Comparison of ENCODE assay signal across 11 cellular contexts in genomic region chr7:30914611-30915601, GRCh38. TPM values are rescaled to one million over a fixed set of nuclear protein-coding genes. Genes with fewer than 3 reads are reported as not detected.
DNase-seq lines count a peak whose midpoint lies in the region; ATAC-seq and TF ChIP-seq lines count a peak whose summit lies in the region.
"Had no signal": no experiment of that assay in that cellular context is flagged by ENCODE, and none has a peak within 500 bp of the region (broad histone marks: within the 10 kb centered on the region; RNA-seq: fewer than 3 reads in every experiment).

No MANE protein-coding gene starts in this region.

- no peaks in the 10 kb centered on the region for H3K27me3 ChIP-seq in SK-N-SH (ENCODE audit: insufficient read depth)

- no peak overlapping the region for H2AFZ ChIP-seq in SK-N-SH (ENCODE audit: low read depth)

- H3K36me3 ChIP-seq in SK-N-SH (replicated peaks in 1 of 2; ENCODE audit: control insufficient read depth in 1 of 2, insufficient read depth in 2 of 2, low read length in 1 of 2), result no peaks in the 10 kb centered on the region

- peaks cover 7 to 76% of the 10 kb centered on the region in 2 experiments; a peak in 2 of 4 replicates for H3K4me1 ChIP-seq in SK-N-SH (ENCODE audit: control insufficient read depth in 1 of 2, insufficient read depth in 2 of 2, low read depth in 1 of 2, low read length in 1 of 2)

- no peaks in the 10 kb centered on the region for H3K9me2 ChIP-seq in SK-N-SH

- H3K79me2 ChIP-seq in SK-N-SH (ENCODE audit: insufficient read depth), result no peaks in the 10 kb centered on the region

- 76% methylated on average over 13 of the region's 15 CpGs for WGBS in SK-N-SH (ENCODE audit: low lambda C conversion rate)

- TF ChIP-seq CTCF in SK-N-SH (IDR thresholded peaks at IDR 0.05), result no peak
- TF ChIP-seq CTCF in foreskin fibroblast (IDR thresholded peaks at IDR 0.05; ENCODE audit: low read depth, low read length), result no peak

- DNase-seq in GOT3 (lab: John Stamatoyannopoulos, UW) (peak; percentile 70), SK-N-SH (peak; percentile 87), foreskin fibroblast (peak; percentile 68 to 84), Ammon's horn (ENCODE audit: low spot score) (no peak), iPS-NIHi11 (ENCODE audit: low spot score) (no peak)
- no peak for DNase-seq in activated CD8-positive, alpha-beta memory T cell treated with anti-CD3 and anti-CD28 coated beads for 24 hours
- DNase-seq: activated B cell treated with CpG ODN at 0.5 μM for 24 hours, head of caudate nucleus had no signal

- ATAC-seq in HG03196 (IDR thresholded peaks at IDR 0.05; ENCODE audit: unreplicated experiment), result no peak

- no peaks in the 10 kb centered on the region for H3F3A ChIP-seq in SK-N-SH (replicated peaks; ENCODE audit: insufficient read depth)

- H3K9ac ChIP-seq in SK-N-SH, result peak overlapping the region; percentile 14; the same call in 1 of the 2 replicates

- TF ChIP-seq EP300 in SK-N-SH (IDR thresholded peaks at IDR 0.05; ENCODE audit: borderline replicate concordance in 1 of 2, low read depth in 1 of 2, low read length in 1 of 2), result peak in 1 of 2 experiments; percentile 86; a peak in 3 of 4 replicates

- CTCF ChIA-PET in SK-N-SH (lab: Yijun Ruan, JAX), result interaction anchor here (0.8 to 10.9 kb wide), 7 partner anchors 24 to 219 kb away, joined by 3 to 84 read pairs (median 3); no protein-coding TSS in a partner anchor

- H4K20me1 ChIP-seq in SK-N-SH (ENCODE audit: insufficient read depth), result no peaks in the 10 kb centered on the region

- no peaks in the 10 kb centered on the region for H3K9me3 ChIP-seq in SK-N-SH

- H3K4me2 ChIP-seq in SK-N-SH, result peak overlapping the region; percentile 24

- H3K4me3 ChIP-seq in SK-N-SH (ENCODE audit: low read depth in 2 of 2, low read length in 1 of 2), result no peak overlapping the region
- no peak overlapping the region for H3K4me3 ChIP-seq in foreskin fibroblast (ENCODE audit: low read depth in 1 of 2, low read length in 2 of 2)
- H3K4me3 ChIP-seq in skin epidermis, result peak overlapping the region; percentile 4 to 36 (median 28)

- H3K27ac ChIP-seq in SK-N-SH (ENCODE audit: low read depth in 2 of 2, low read length in 1 of 2), result peak overlapping the region; percentile 50 to 86
- H3K27ac ChIP-seq in skin epidermis, result peak overlapping the region in 15 of 21 experiments; percentile 5 to 82 (median 62)

- POLR2A ChIA-PET in SK-N-SH (lab: Yijun Ruan, JAX), result no interaction called here

- peak; percentile 25; the same call in 1 of the 2 replicates for TF ChIP-seq RAD21 in SK-N-SH (IDR thresholded peaks at IDR 0.05; ENCODE audit: low read length)

TF ChIP-seq in SK-N-SH, 30 proteins besides CTCF, POLR2A, EP300 and RAD21 (continues in another document):
- TF ChIP-seq EZH2phosphoT487 (IDR thresholded peaks at IDR 0.05; ENCODE audit: borderline replicate concordance, low read depth) (no peak), FOXM1 (IDR thresholded peaks at IDR 0.05; ENCODE audit: low read depth) (no peak), POLR2AphosphoS5 (IDR thresholded peaks at IDR 0.05; ENCODE audit: low read depth, low read length) (no peak), IRF3 (IDR thresholded peaks at IDR 0.05; ENCODE audit: low read depth, low read length) (no peak), TEAD4 (IDR thresholded peaks at IDR 0.05; ENCODE audit: borderline replicate concordance, insufficient read depth) (no peak), GABPA (IDR thresholded peaks at IDR 0.05; ENCODE audit: low read depth) (no peak), REST (IDR thresholded peaks at IDR 0.05; ENCODE audit: low read depth, low read length) (no peak), MEF2A (IDR thresholded peaks at IDR 0.05; ENCODE audit: borderline replicate concordance, low read depth) (no peak), USF1 (IDR thresholded peaks at IDR 0.05; ENCODE audit: borderline replicate concordance, low read depth) (no peak), FOSL2 (IDR thresholded peaks at IDR 0.05; ENCODE audit: borderline replicate concordance, low read depth) (no peak; the same call in 1 of the 2 replicates), MXI1 (IDR thresholded peaks at IDR 0.05; ENCODE audit: low read depth, low read length) (peak; percentile 52; the same call in 1 of the 2 replicates), NFIC (IDR thresholded peaks at IDR 0.05; ENCODE audit: borderline replicate concordance) (no peak; the same call in 1 of the 2 replicates), USF2 (IDR thresholded peaks at IDR 0.05; ENCODE audit: borderline replicate concordance, low read depth, low read length) (no peak), TCF12 (IDR thresholded peaks at IDR 0.05) (peak; percentile 29; the same call in 1 of the 2 replicates), ZBTB33 (IDR thresholded peaks at IDR 0.05; ENCODE audit: borderline replicate concordance, low read depth) (no peak), SMC3 (IDR thresholded peaks at IDR 0.05; ENCODE audit: low read depth, low read length) (no peak), JUND (IDR thresholded peaks at IDR 0.05) (no peak), CHD2 (IDR thresholded peaks at IDR 0.05; ENCODE audit: low read length, partially characterized antibody) (peak; percentile 75), SIN3A (IDR thresholded peaks at IDR 0.05; ENCODE audit: borderline replicate concordance, low read depth, low read length) (no peak), TAF1 (IDR thresholded peaks at IDR 0.05; ENCODE audit: borderline replicate concordance, low read depth, low read length) (no peak)

RNA-seq across cellular contexts. Expression of gene AQP1, which starts 3.3 kb away (rescaled TPM):
- 1.7 and 2.4 TPM in 2 replicates for polyA plus RNA-seq in SK-N-SH (2012; rRNA removed)
- polyA plus RNA-seq in SK-N-SH (2012; cell fraction: cytosol; rRNA removed), result 1.5 and 1.6 TPM in 2 replicates
- polyA plus RNA-seq in SK-N-SH (2012; cell fraction: nucleus; rRNA removed), result 7.0 and 8.4 TPM in 2 replicates
- polyA plus RNA-seq: IgD-negative memory B cell had no signal

RNA-seq across cellular contexts. Expression of gene GHRHR, which starts 48.8 kb away (rescaled TPM):
- not detected in 2 replicates for polyA plus RNA-seq in SK-N-SH (2012; rRNA removed)
- not detected in 2 replicates for polyA plus RNA-seq in SK-N-SH (2012; cell fraction: cytosol; rRNA removed)
- not detected in 2 replicates for polyA plus RNA-seq in SK-N-SH (2012; cell fraction: nucleus; rRNA removed)
- polyA plus RNA-seq: IgD-negative memory B cell had no signal

Comparison
In these comparisons a context has a peak if more than half of its experiments do, and no peak if none do; other contexts are left out.
1. DNase-seq: peak in GOT3 (single experiment), SK-N-SH (single experiment) and foreskin fibroblast (2 of 2); none in Ammon's horn (single experiment), activated CD8-positive, alpha-beta memory T cell treated with anti-CD3 and anti-CD28 coated beads for 24 hours (single experiment) and iPS-NIHi11 (single experiment).
2. H3K4me3 ChIP-seq: peak in skin epidermis (7 of 7); none in SK-N-SH (0 of 2) and foreskin fibroblast (0 of 2).